In the genomic region with DNA sequence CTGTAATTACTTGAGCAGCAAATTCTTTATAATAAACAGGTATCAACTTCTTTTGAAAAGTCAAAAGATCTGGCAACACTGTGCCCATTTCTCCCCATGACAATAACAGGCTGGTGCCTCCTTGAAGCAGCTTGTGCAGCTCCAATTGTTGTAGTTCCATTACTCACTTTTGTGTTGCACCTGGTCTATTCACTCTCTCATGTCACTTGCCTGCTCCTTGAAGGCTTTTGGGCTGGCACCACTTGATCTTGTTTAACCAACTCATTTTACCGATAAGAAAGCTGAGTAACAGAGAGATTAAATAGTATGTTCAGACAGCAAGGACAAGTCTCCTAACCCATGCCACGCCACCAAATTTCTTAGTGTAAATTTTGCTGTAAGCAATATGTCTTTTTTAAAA, we compare ENCODE assay signal across 17 cellular contexts.
DNase-seq lines count a peak whose midpoint lies in the region; ATAC-seq, FAIRE-seq and TF ChIP-seq lines count a peak whose summit lies in the region.
"Had no signal": no experiment of that assay in that cellular context is flagged by ENCODE, and none has a peak within 500 bp of the region (broad histone marks: within the 10 kb centered on the region; RNA-seq: fewer than 3 reads in every experiment).

No MANE protein-coding gene starts in this region.

- H3K27ac ChIP-seq in IMR-90 (ENCODE audit: insufficient read depth, low read length) (no peak overlapping the region), body of pancreas (peak overlapping the region in 2 of 4 donors; percentile 27 to 52), mesendoderm (ENCODE audit: low read depth, low read length) (no peak overlapping the region), stomach (peak overlapping the region in 2 of 5 donors; percentile 3 to 73), tibial nerve (no peak overlapping the region)
- H3K27ac ChIP-seq: BLaER1 treated with 17β-estradiol and CSF1 and Interleukin-3, amounts not matched to agents 10 nM and 100 nM had no signal

- FAIRE-seq in D721Med (lab: Jason Lieb, UNC): no peak
- FAIRE-seq: GM12878, GM18507 had no signal

- H3K14ac ChIP-seq in IMR-90 (replicated peaks; ENCODE audit: low read depth, low read length): 0 out of 2 replicates have a peak overlapping the region, but pooled peaks have one; percentile 7

- H2BK120ac ChIP-seq in IMR-90 (ENCODE audit: low read depth, low read length) (no peak overlapping the region), mesendoderm (ENCODE audit: low read depth, low read length) (no peak overlapping the region)

- no peaks in the 10 kb centered on the region for H3K79me2 ChIP-seq in mesendoderm (ENCODE audit: control insufficient read depth, insufficient read depth, low read length)

- in situ Hi-C loops in IMR-90 (cut with MboI; ENCODE audit: low sequenced_read_pairs): no loop called here

- H4K8ac ChIP-seq in IMR-90 (ENCODE audit: low read depth in 2 of 2, low read length in 2 of 2) (no peak overlapping the region), mesendoderm (ENCODE audit: low read depth, low read length) (no peak overlapping the region)

- H3K4me3 ChIP-seq in IMR-90 (ENCODE audit: insufficient read depth, low read depth, low read length) (no peak overlapping the region), body of pancreas (no peak overlapping the region), mesendoderm (ENCODE audit: low read length) (no peak overlapping the region), stomach (no peak overlapping the region), tibial nerve (no peak overlapping the region)
- H3K4me3 ChIP-seq: BLaER1 treated with 17β-estradiol and CSF1 and Interleukin-3, amounts not matched to agents 10 nM and 100 nM; GM12878 had no signal

- POLR2A ChIA-PET in IMR-90 (lab: Charles Lee; ENCODE audit: unreplicated experiment): no interaction called here

- H3K18ac ChIP-seq in IMR-90 (ENCODE audit: low read depth, low read length) (no peak overlapping the region), mesendoderm (ENCODE audit: low read length) (no peak overlapping the region)

- WGBS in IMR-90 (ENCODE audit: extremely low coverage in 2 of 2, insufficient read length in 1 of 2), 2 experiments: no CpG with 5 or more reads among the region's 2 CpGs
- 35 to 53% methylated on average over 2 of the region's 2 CpGs for WGBS in body of pancreas, 2 donors
- WGBS in mesendoderm (ENCODE audit: extremely low coverage, insufficient coverage, low lambda C conversion rate): no CpG with 5 or more reads among the region's 2 CpGs
- 32 to 63% (median 44%) methylated on average over 2 of the region's 2 CpGs for WGBS in stomach, 5 donors
- 96 to 97% methylated on average over 2 of the region's 2 CpGs for WGBS in tibial nerve, 2 donors

- peaks cover 4% of the 10 kb centered on the region; the same call in 1 of the 2 replicates for H3K4me1 ChIP-seq in IMR-90 (ENCODE audit: control insufficient read depth, insufficient read depth, low read length)
- peaks cover 33% of the 10 kb centered on the region for H3K4me1 ChIP-seq in body of pancreas
- no peaks in the 10 kb centered on the region for H3K4me1 ChIP-seq in mesendoderm (ENCODE audit: control insufficient read depth, low read depth, low read length)
- H3K4me1 ChIP-seq in stomach: peaks cover 7 to 37% (median 29%) of the 10 kb centered on the region in 4 donors
- no peaks in the 10 kb centered on the region for H3K4me1 ChIP-seq in tibial nerve

- H3K79me1 ChIP-seq in IMR-90 (ENCODE audit: low read depth in 1 of 2, low read length in 2 of 2) (no peaks in the 10 kb centered on the region), mesendoderm (ENCODE audit: low read length) (no peaks in the 10 kb centered on the region)

- TF ChIP-seq POLR2A in IMR-90 (IDR thresholded peaks at IDR 0.05; ENCODE audit: low read depth, low read length): no peak
- no peak for TF ChIP-seq POLR2A in body of pancreas (IDR thresholded peaks at IDR 0.05)
- no peak for TF ChIP-seq POLR2A in stomach (IDR thresholded peaks at IDR 0.05)
- TF ChIP-seq POLR2A in tibial nerve (IDR thresholded peaks at IDR 0.05): no peak

- TF ChIP-seq RAD21 in IMR-90 (IDR thresholded peaks at IDR 0.05; ENCODE audit: low read length): no peak

- H3K9me1 ChIP-seq in IMR-90 (ENCODE audit: insufficient read depth, low read length): 0 out of 2 replicates have a peak, but pooled peaks cover 2% of the 10 kb centered on the region

- no peaks in the 10 kb centered on the region for H3K27me3 ChIP-seq in IMR-90 (ENCODE audit: control insufficient read depth, insufficient read depth, low read length)
- H3K27me3 ChIP-seq in body of pancreas: no peaks in the 10 kb centered on the region
- H3K27me3 ChIP-seq in mesendoderm (ENCODE audit: insufficient read depth, low read length, poor library complexity): no peaks in the 10 kb centered on the region
- no peaks in the 10 kb centered on the region for H3K27me3 ChIP-seq in stomach
- no peaks in the 10 kb centered on the region for H3K27me3 ChIP-seq in tibial nerve
- H3K27me3 ChIP-seq: BLaER1 treated with 17β-estradiol and CSF1 and Interleukin-3, amounts not matched to agents 10 nM and 100 nM had no signal

- H2AK9ac ChIP-seq in IMR-90 (replicated peaks; ENCODE audit: low read depth, low read length, poor library complexity): no peak overlapping the region

- H4K91ac ChIP-seq in IMR-90 (ENCODE audit: insufficient read depth, low read depth, low read length): peak overlapping the region; percentile 21; the same call in 1 of the 2 replicates

- H3K4ac ChIP-seq in IMR-90 (ENCODE audit: low read depth, low read length): peak overlapping the region; percentile 52; the same call in 1 of the 2 replicates
- H3K4ac ChIP-seq in mesendoderm (ENCODE audit: low read depth, low read length): peak overlapping the region; percentile 52

- H2BK20ac ChIP-seq in IMR-90 (ENCODE audit: low read depth, low read length): no peak overlapping the region

- H2AK5ac ChIP-seq in IMR-90 (ENCODE audit: low read depth, low read length) (peak overlapping the region; percentile 55), mesendoderm (ENCODE audit: low read length) (no peak overlapping the region)

- H4K5ac ChIP-seq in IMR-90 (ENCODE audit: low read depth, low read length) (no peak overlapping the region), mesendoderm (ENCODE audit: low read length) (no peak overlapping the region)

- H2BK15ac ChIP-seq in IMR-90 (ENCODE audit: low read depth, low read length) (peak overlapping the region; percentile 34; the same call in 1 of the 3 replicates), mesendoderm (replicated peaks; ENCODE audit: low read depth) (no peak overlapping the region)

- H3K4me2 ChIP-seq in IMR-90 (ENCODE audit: low read depth, low read length): no peak overlapping the region
- H3K4me2 ChIP-seq in mesendoderm (ENCODE audit: low read length): no peak overlapping the region
- H3K4me2 ChIP-seq: BLaER1 treated with 17β-estradiol and CSF1 and Interleukin-3, amounts not matched to agents 10 nM and 100 nM had no signal

- H3K56ac ChIP-seq in IMR-90 (ENCODE audit: extremely low read depth, insufficient read depth, low read length): no peak overlapping the region
- H3K56ac ChIP-seq in mesendoderm (ENCODE audit: low read length): no peak overlapping the region

- no peak overlapping the region for H2BK5ac ChIP-seq in IMR-90 (ENCODE audit: low read depth, low read length, poor library complexity, severe bottlenecking)
- no peak overlapping the region for H2BK5ac ChIP-seq in mesendoderm (ENCODE audit: low read length)

- H2AFZ ChIP-seq in IMR-90 (replicated peaks; ENCODE audit: low read length, poor library complexity): no peak overlapping the region

- DNase-seq in IMR-90 (no peak), body of pancreas (peak; percentile 46 to 77 (median 68)), mesendoderm (no peak), stomach (peak; percentile 60), D721Med (ENCODE audit: insufficient read length, low spot score) (no peak), tibial nerve (ENCODE audit: low spot score in 2 of 2) (no peak)
- DNase-seq: ACHN; Calu3; CD4-positive, CD25-positive, alpha-beta regulatory T cell; DMS79; GOT3; H9 had no signal

- H3K9me3 ChIP-seq in IMR-90 (ENCODE audit: control insufficient read depth, insufficient read depth, low read length) (no peaks in the 10 kb centered on the region), body of pancreas (no peaks in the 10 kb centered on the region), stomach (no peaks in the 10 kb centered on the region), tibial nerve (no peaks in the 10 kb centered on the region)
- H3K9me3 ChIP-seq: BLaER1 treated with 17β-estradiol and CSF1 and Interleukin-3, amounts not matched to agents 10 nM and 100 nM had no signal

- TF ChIP-seq CTCF in IMR-90 (conservative IDR thresholded peaks at IDR 0.05; ENCODE audit: low read depth, low read length) (no peak), body of pancreas (IDR thresholded peaks at IDR 0.05) (no peak), stomach (IDR thresholded peaks at IDR 0.05) (no peak), D721Med (IDR thresholded peaks at IDR 0.05; ENCODE audit: insufficient read depth, missing control alignments) (no peak), tibial nerve (IDR thresholded peaks at IDR 0.05) (no peak)

- no TSS peak for BruUV-seq in IMR-90 (replicated peaks; lab: Mats Ljungman, UMichigan)

- CTCF ChIA-PET in IMR-90 (lab: Yijun Ruan, JAX): no interaction called here

- H3K23ac ChIP-seq in IMR-90 (ENCODE audit: low read depth, low read length) (no peak overlapping the region; the same call in 1 of the 2 replicates), mesendoderm (ENCODE audit: low read length) (no peak overlapping the region)

- H3K36me3 ChIP-seq in IMR-90 (ENCODE audit: control insufficient read depth, insufficient read depth, low read length) (no peaks in the 10 kb centered on the region), body of pancreas (replicated peaks in 1 of 2; ENCODE audit: insufficient read depth in 1 of 2, low read depth in 2 of 2) (no peaks in the 10 kb centered on the region), mesendoderm (ENCODE audit: control insufficient read depth, insufficient read depth, low read length) (no peaks in the 10 kb centered on the region), stomach (no peaks in the 10 kb centered on the region), tibial nerve (no peaks in the 10 kb centered on the region)
- H3K36me3 ChIP-seq: BLaER1 treated with 17β-estradiol and CSF1 and Interleukin-3, amounts not matched to agents 10 nM and 100 nM had no signal

- no peak overlapping the region for H3K9ac ChIP-seq in IMR-90 (ENCODE audit: low read depth, low read length)
- no peak overlapping the region for H3K9ac ChIP-seq in mesendoderm (ENCODE audit: low read length)
- H3K9ac ChIP-seq: BLaER1 treated with 17β-estradiol and CSF1 and Interleukin-3, amounts not matched to agents 10 nM and 100 nM had no signal

- intact Hi-C loops in IMR-90 (cut with micrococcal nuclease): no loop called here
- intact Hi-C loops in body of pancreas (cut with DNase I): no loop called here
- intact Hi-C loops in stomach (cut with DNase I; ENCODE audit: low total_unique reads): no loop called here

- ATAC-seq in IMR-90 (ENCODE audit: low read depth): no peak
- ATAC-seq in body of pancreas: peak; percentile 81
- no peak for ATAC-seq in GM21423 (IDR thresholded peaks at IDR 0.05; ENCODE audit: unreplicated experiment)
- ATAC-seq in HG02763 (IDR thresholded peaks at IDR 0.05; ENCODE audit: unreplicated experiment): no peak
- ATAC-seq: GM12878 had no signal

- dilution Hi-C loops in IMR-90 (cut with HindIII; ENCODE audit: low sequenced_read_pairs, unreplicated experiment): no loop called here

- TF ChIP-seq EP300 in stomach (IDR thresholded peaks at IDR 0.05) (no peak), tibial nerve (IDR thresholded peaks at IDR 0.05) (no peak)

- no peaks in the 10 kb centered on the region for H4K20me1 ChIP-seq in IMR-90 (ENCODE audit: insufficient read depth, low read length)

Comparison
In these comparisons a context has a peak if more than half of its experiments do, and no peak if none do; other contexts are left out.
1. DNase-seq: peak in body of pancreas (4 of 4) and stomach (single experiment); none in IMR-90 (single experiment), mesendoderm (single experiment), D721Med (single experiment) and tibial nerve (0 of 2).